Comparison of ENCODE assay signal across 19 cellular contexts in the genomic region with DNA sequence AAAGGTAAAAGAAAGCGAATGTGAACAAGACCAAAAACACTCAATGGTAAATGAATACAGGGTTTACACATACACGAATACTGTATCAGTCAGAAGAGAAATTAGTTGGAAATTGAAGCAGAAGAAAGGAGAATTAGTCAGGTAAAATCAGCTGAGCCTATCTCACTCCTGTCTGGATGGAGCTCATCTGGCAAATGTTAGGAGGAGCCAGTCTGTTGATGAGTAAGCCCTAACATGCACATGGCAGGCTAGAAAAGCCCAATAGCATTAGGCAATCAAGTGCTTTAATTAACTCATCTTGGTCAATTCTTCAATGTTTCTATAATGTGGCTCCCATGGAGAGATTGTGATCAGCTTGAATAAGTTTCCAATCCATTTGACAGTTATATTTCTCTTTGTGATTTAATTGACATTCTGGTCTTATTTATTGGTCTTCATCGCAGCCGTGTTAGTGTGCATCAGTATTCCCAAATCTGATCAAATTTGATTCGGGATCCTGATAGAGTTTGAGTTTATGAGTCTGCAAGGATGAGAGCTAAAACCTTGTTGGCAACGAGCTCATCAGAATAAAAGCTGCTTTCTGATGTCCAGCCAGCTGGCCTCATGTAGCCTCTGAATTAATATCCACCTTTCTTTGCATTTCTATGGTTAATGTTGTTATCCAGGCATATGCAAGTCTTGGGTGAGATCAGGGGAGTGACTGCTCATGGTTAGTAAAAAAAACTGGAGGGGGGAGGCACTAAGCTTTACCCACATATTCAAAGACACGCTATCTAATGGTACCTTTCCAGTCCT. TPM values are rescaled to one million over a fixed set of nuclear protein-coding genes. Genes with fewer than 3 reads are reported as not detected.
A peak's percentile ranks its signal among the peaks of the same experiment; 100 is the strongest.
DNase-seq lines count a peak whose midpoint lies in the region; ATAC-seq and TF ChIP-seq lines count a peak whose summit lies in the region.
"Had no signal": no experiment of that assay in that cellular context is flagged by ENCODE, and none has a peak within 500 bp of the region (broad histone marks: within the 10 kb centered on the region; RNA-seq: fewer than 3 reads in every experiment).

No MANE protein-coding gene starts in this region.

- peaks cover 41% of the 10 kb centered on the region for H3K4me1 Mint-ChIP-seq in brain
- H3K4me1 Mint-ChIP-seq in activated CD4-positive, alpha-beta T cell treated with anti-CD3 and anti-CD28 coated beads, Interleukin-2, amount 10 ng/mL, durations not matched to agents 7 days and 5 days: no peaks in the 10 kb centered on the region
- H3K4me1 Mint-ChIP-seq: GM23338 had no signal

- CTCF ChIA-PET in HEK293 (lab: Yijun Ruan, JAX): interaction anchor here (0.5 to 2.1 kb wide), 6 partner anchors 17 to 380 kb away, joined by 3 to 13 read pairs (median 4); a partner anchor contains a TSS
- CTCF ChIA-PET in activated CD4-positive, alpha-beta T cell treated with anti-CD3 and anti-CD28 coated beads, Interleukin-2, amount 10 ng/mL, durations not matched to agents 7 days and 5 days (lab: Charles Lee): interaction anchor here (0.6 kb wide), 1 partner anchor 319 kb away, joined by 3 read pairs; no protein-coding TSS in a partner anchor

- TF ChIP-seq CTCF in HEK293 (tag by site-specific recombination; IDR thresholded peaks at IDR 0.05) (no peak), brain (conservative IDR thresholded peaks at IDR 0.05) (no peak), epithelial cell of esophagus (IDR thresholded peaks at IDR 0.05; ENCODE audit: insufficient read depth, low read depth, low read length, missing control alignments) (no peak), tibial nerve (IDR thresholded peaks at IDR 0.05) (no peak)

- H3K36me3 Mint-ChIP-seq in brain: no peaks in the 10 kb centered on the region
- H3K36me3 Mint-ChIP-seq in activated CD4-positive, alpha-beta T cell treated with anti-CD3 and anti-CD28 coated beads, Interleukin-2, amount 10 ng/mL, durations not matched to agents 7 days and 5 days (ENCODE audit: low read depth): no peaks in the 10 kb centered on the region

- H3K4me3 ChIP-seq in HEK293 (ENCODE audit: low read depth, low read length): no peak overlapping the region
- H3K4me3 ChIP-seq in epithelial cell of esophagus (ENCODE audit: low read length): no peak overlapping the region
- H3K4me3 ChIP-seq in tibial nerve: no peak overlapping the region
- H3K4me3 ChIP-seq: GM23338 had no signal

- no peak for TF ChIP-seq EP300 in tibial nerve (IDR thresholded peaks at IDR 0.05)

- no peak for TF ChIP-seq POLR2A in tibial nerve (IDR thresholded peaks at IDR 0.05)

- ATAC-seq in Right ventricle myocardium inferior (no peak), HG03457 (IDR thresholded peaks at IDR 0.05; ENCODE audit: unreplicated experiment) (no peak)
- ATAC-seq: GM23338 had no signal

- POLR2A ChIA-PET in HEK293 (lab: Yijun Ruan, JAX): no interaction called here
- POLR2A ChIA-PET in activated CD4-positive, alpha-beta T cell treated with anti-CD3 and anti-CD28 coated beads, Interleukin-2, amount 10 ng/mL, durations not matched to agents 7 days and 5 days (lab: Charles Lee): no interaction called here

- H3K4me1 ChIP-seq in HEK293 (ENCODE audit: control insufficient read depth, insufficient read depth, low read length): no peaks in the 10 kb centered on the region
- H3K4me1 ChIP-seq in tibial nerve: no peaks in the 10 kb centered on the region

- H3K9me3 ChIP-seq in HEK293 (ENCODE audit: control insufficient read depth, insufficient read depth, low read depth, low read length) (no peaks in the 10 kb centered on the region), tibial nerve (no peaks in the 10 kb centered on the region)

- WGBS in tibial nerve, 2 donors: 72 to 80% methylated on average over 7 of the region's 7 CpGs

- peaks cover 3% of the 10 kb centered on the region for H3K27me3 Mint-ChIP-seq in brain
- peaks cover 13% of the 10 kb centered on the region for H3K27me3 Mint-ChIP-seq in activated CD4-positive, alpha-beta T cell treated with anti-CD3 and anti-CD28 coated beads, Interleukin-2, amount 10 ng/mL, durations not matched to agents 7 days and 5 days

- DNase-seq in epithelial cell of esophagus (ENCODE audit: low read depth) (peak; percentile 30), tibial nerve (ENCODE audit: low spot score in 2 of 2) (no peak), Right ventricle myocardium inferior (ENCODE audit: missing footprints) (no peak)
- DNase-seq in activated CD4-positive, alpha-beta T cell treated with anti-CD3 and anti-CD28 coated beads, Interleukin-2, amount 10 ng/mL, durations not matched to agents 7 days and 5 days: no peak
- DNase-seq: ACHN; CD4-positive, alpha-beta T cell; DMS153; DMS79; GF-D8; HCEC 1CT; HFFc6; IMR-90 had no signal

- H3K27ac Mint-ChIP-seq in brain: peak overlapping the region in 4 of 5 experiments; percentile 11 to 63 (median 22)
- H3K27ac Mint-ChIP-seq in activated CD4-positive, alpha-beta T cell treated with anti-CD3 and anti-CD28 coated beads, Interleukin-2, amount 10 ng/mL, durations not matched to agents 7 days and 5 days: no peak overlapping the region
- H3K27ac Mint-ChIP-seq: CD4-positive, alpha-beta T cell; GM23338; HFFc6 had no signal

- H3K4me3 Mint-ChIP-seq in brain: no peak overlapping the region
- no peak overlapping the region for H3K4me3 Mint-ChIP-seq in activated CD4-positive, alpha-beta T cell treated with anti-CD3 and anti-CD28 coated beads, Interleukin-2, amount 10 ng/mL, durations not matched to agents 7 days and 5 days
- H3K4me3 Mint-ChIP-seq: CD4-positive, alpha-beta T cell; GM23338; HFFc6 had no signal

- peaks cover 0 to 2% (median 0%) of the 10 kb centered on the region in 5 experiments for H3K9me3 Mint-ChIP-seq in brain
- no peaks in the 10 kb centered on the region for H3K9me3 Mint-ChIP-seq in activated CD4-positive, alpha-beta T cell treated with anti-CD3 and anti-CD28 coated beads, Interleukin-2, amount 10 ng/mL, durations not matched to agents 7 days and 5 days
- H3K9me3 Mint-ChIP-seq: CD4-positive, alpha-beta T cell; GM23338; HFFc6 had no signal

- H3K36me3 ChIP-seq in HEK293 (ENCODE audit: control insufficient read depth in 2 of 2, insufficient read depth in 1 of 2, low read length in 2 of 2): no peaks in the 10 kb centered on the region
- H3K36me3 ChIP-seq in tibial nerve: no peaks in the 10 kb centered on the region

- intact Hi-C loops in Right ventricle myocardium inferior (cut with DNase I): no loop called here

- H3K27ac ChIP-seq in HEK293 (ENCODE audit: extremely low read depth, low read depth, low read length) (no peak overlapping the region), tibial nerve (no peak overlapping the region)
- H3K27ac ChIP-seq: C4-2B had no signal

- H3K27me3 ChIP-seq in tibial nerve: peaks cover 0 to 2% of the 10 kb centered on the region in 2 donors

TF ChIP-seq in HEK293, 187 proteins besides CTCF, POLR2A, EP300 and RAD21:
- TF ChIP-seq ZNF132 (tag by site-specific recombination; IDR thresholded peaks at IDR 0.05; ENCODE audit: borderline replicate concordance) (no peak), ZNF335 (tag by site-specific recombination; conservative IDR thresholded peaks at IDR 0.05) (0 out of 2 replicates have a peak, but pooled peaks have one; percentile 22)

RNA-seq across cellular contexts. Expression of a gene that starts 22.1 kb away (rescaled TPM):
- not detected for polyA plus RNA-seq in brain (ENCODE audit: insufficient read depth, low read depth, low replicate concordance)
- total RNA-seq in tibial nerve (not detected), Right ventricle myocardium inferior (not detected)
- not detected for total RNA-seq in activated CD4-positive, alpha-beta T cell treated with anti-CD3 and anti-CD28 coated beads, Interleukin-2, amount 10 ng/mL, durations not matched to agents 7 days and 5 days
- total RNA-seq: CD4-positive, alpha-beta T cell; Daoy; GM23338; HFFc6; IMR-90 had no signal
- polyA plus RNA-seq: BJ, GM23338, IMR-90 had no signal
